In the genomic region with DNA sequence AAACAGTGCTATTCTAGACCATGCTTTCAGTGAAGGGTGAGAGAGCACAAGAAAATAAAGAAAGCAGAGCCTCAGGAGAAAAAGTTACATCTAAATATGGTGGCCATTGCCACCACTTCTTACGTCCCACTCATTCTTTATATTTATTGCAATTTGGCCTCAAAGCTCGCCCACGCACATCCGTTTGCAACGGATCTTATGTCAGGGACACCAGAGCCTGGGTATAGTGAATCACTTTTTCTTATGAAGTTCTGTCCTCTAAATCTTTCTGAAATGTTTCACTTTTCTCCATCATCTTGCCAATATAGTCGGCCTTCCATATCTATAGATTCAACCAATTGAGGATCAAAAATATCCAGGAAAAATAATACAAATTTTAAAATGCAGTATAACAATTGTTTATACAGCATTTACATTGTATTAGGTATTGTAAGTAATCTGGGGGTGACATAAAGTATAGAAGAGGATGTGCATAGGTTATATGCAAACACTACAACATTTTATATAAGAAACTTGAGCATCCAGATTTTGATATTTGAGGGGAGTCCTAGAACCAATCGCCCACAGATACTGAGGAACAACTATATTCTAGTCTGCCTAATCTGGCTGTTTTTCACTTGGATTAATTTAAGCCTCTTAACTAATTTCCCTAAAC, we compare ENCODE assay signal across 1 cellular context.
TF ChIP-seq lines count a peak whose summit lies in the region.

No MANE protein-coding gene starts in this region.

TF ChIP-seq in GM23338, 12 proteins besides CTCF, POLR2A, EP300 and RAD21 (continued from another document):
- TF ChIP-seq, protein P1, sequence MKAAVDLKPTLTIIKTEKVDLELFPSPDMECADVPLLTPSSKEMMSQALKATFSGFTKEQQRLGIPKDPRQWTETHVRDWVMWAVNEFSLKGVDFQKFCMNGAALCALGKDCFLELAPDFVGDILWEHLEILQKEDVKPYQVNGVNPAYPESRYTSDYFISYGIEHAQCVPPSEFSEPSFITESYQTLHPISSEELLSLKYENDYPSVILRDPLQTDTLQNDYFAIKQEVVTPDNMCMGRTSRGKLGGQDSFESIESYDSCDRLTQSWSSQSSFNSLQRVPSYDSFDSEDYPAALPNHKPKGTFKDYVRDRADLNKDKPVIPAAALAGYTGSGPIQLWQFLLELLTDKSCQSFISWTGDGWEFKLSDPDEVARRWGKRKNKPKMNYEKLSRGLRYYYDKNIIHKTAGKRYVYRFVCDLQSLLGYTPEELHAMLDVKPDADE (IDR thresholded peaks at IDR 0.05), result no peak
- TF ChIP-seq EZH2 (IDR thresholded peaks at IDR 0.05; ENCODE audit: low read depth, unreplicated experiment), result no peak
- no peak for TF ChIP-seq CREB1 (CRISPR knock-in tag; IDR thresholded peaks at IDR 0.05; ENCODE audit: low read depth)
- no peak for TF ChIP-seq POLR2AphosphoS5 (IDR thresholded peaks at IDR 0.05; ENCODE audit: low read depth)
- TF ChIP-seq EZH2phosphoT487 (IDR thresholded peaks at IDR 0.05; ENCODE audit: unreplicated experiment), result no peak
- TF ChIP-seq JUNB (IDR thresholded peaks at IDR 0.05; ENCODE audit: unreplicated experiment), result no peak
- TF ChIP-seq STAT1 (IDR thresholded peaks at IDR 0.05; ENCODE audit: unreplicated experiment), result no peak
- TF ChIP-seq, protein P2, sequence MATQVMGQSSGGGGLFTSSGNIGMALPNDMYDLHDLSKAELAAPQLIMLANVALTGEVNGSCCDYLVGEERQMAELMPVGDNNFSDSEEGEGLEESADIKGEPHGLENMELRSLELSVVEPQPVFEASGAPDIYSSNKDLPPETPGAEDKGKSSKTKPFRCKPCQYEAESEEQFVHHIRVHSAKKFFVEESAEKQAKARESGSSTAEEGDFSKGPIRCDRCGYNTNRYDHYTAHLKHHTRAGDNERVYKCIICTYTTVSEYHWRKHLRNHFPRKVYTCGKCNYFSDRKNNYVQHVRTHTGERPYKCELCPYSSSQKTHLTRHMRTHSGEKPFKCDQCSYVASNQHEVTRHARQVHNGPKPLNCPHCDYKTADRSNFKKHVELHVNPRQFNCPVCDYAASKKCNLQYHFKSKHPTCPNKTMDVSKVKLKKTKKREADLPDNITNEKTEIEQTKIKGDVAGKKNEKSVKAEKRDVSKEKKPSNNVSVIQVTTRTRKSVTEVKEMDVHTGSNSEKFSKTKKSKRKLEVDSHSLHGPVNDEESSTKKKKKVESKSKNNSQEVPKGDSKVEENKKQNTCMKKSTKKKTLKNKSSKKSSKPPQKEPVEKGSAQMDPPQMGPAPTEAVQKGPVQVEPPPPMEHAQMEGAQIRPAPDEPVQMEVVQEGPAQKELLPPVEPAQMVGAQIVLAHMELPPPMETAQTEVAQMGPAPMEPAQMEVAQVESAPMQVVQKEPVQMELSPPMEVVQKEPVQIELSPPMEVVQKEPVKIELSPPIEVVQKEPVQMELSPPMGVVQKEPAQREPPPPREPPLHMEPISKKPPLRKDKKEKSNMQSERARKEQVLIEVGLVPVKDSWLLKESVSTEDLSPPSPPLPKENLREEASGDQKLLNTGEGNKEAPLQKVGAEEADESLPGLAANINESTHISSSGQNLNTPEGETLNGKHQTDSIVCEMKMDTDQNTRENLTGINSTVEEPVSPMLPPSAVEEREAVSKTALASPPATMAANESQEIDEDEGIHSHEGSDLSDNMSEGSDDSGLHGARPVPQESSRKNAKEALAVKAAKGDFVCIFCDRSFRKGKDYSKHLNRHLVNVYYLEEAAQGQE (IDR thresholded peaks at IDR 0.05; ENCODE audit: unreplicated experiment), result no peak
- TF ChIP-seq ZNF114 (CRISPR knock-in tag; IDR thresholded peaks at IDR 0.05), result no peak
